15 cellular contexts compared by ENCODE assay signal in genomic region chr6:106820412-106820852, GRCh38.
DNase-seq lines count a peak whose midpoint lies in the region; ATAC-seq, FAIRE-seq and TF ChIP-seq lines count a peak whose summit lies in the region.
"Had no signal": no experiment of that assay in that cellular context is flagged by ENCODE, and none has a peak within 500 bp of the region (broad histone marks: within the 10 kb centered on the region; RNA-seq: fewer than 3 reads in every experiment).

No MANE protein-coding gene starts in this region.

- H3K4me1 Mint-ChIP-seq in type B pancreatic cell (ENCODE audit: unreplicated experiment), result peaks cover 18% of the 10 kb centered on the region
- no peaks in the 10 kb centered on the region for H3K4me1 Mint-ChIP-seq in stimulated activated effector memory CD8-positive, alpha-beta T cell treated with anti-CD3 and anti-CD28 coated beads, Interleukin-12 subunit alpha, Interleukin-12 subunit beta, amount 100 ng/mL, for 72 hours

- no peak overlapping the region for H2AFZ ChIP-seq in Karpas-422 (ENCODE audit: low read length)

- H3K36me3 Mint-ChIP-seq in type B pancreatic cell, result no peaks in the 10 kb centered on the region
- no peaks in the 10 kb centered on the region for H3K36me3 Mint-ChIP-seq in stimulated activated effector memory CD8-positive, alpha-beta T cell treated with anti-CD3 and anti-CD28 coated beads, Interleukin-12 subunit alpha, Interleukin-12 subunit beta, amount 100 ng/mL, for 72 hours

- TF ChIP-seq CTCF in type B pancreatic cell (conservative IDR thresholded peaks at IDR 0.05), result no peak

- no peaks in the 10 kb centered on the region for H3K9me3 ChIP-seq in SJSA1 (replicated peaks)
- H3K9me3 ChIP-seq in Karpas-422 (ENCODE audit: low read length), result no peaks in the 10 kb centered on the region

- no peaks in the 10 kb centered on the region for H3K9me3 Mint-ChIP-seq in type B pancreatic cell
- no peaks in the 10 kb centered on the region for H3K9me3 Mint-ChIP-seq in stimulated activated effector memory CD8-positive, alpha-beta T cell treated with anti-CD3 and anti-CD28 coated beads, Interleukin-12 subunit alpha, Interleukin-12 subunit beta, amount 100 ng/mL, for 72 hours
- H3K9me3 Mint-ChIP-seq: effector memory CD8-positive, alpha-beta T cell had no signal

- H3K4me2 ChIP-seq in Karpas-422 (ENCODE audit: low read depth, low read length, poor library complexity, severe bottlenecking), result no peak overlapping the region

- DNase-seq in H54 (ENCODE audit: insufficient read length, low spot score) (peak; percentile 12), SJSA1 (ENCODE audit: low read depth in 1 of 2, low spot score in 2 of 2) (peak; percentile 87 to 90), glomerular visceral epithelial cell (ENCODE audit: extremely low spot score) (peak; percentile 99), type B pancreatic cell (ENCODE audit: extremely low spot score, unreplicated experiment) (no peak), DMS153 treated with DMSO at 0.1 percent for 48 hours (lab: John Stamatoyannopoulos, UW; ENCODE audit: unreplicated experiment) (no peak), Karpas-422 (no peak)
- DNase-seq in stimulated activated effector memory CD8-positive, alpha-beta T cell treated with anti-CD3 and anti-CD28 coated beads, Interleukin-12 subunit alpha, Interleukin-12 subunit beta, amount 100 ng/mL, for 72 hours (ENCODE audit: low spot score in 2 of 2), result no peak
- DNase-seq: activated CD4-positive, alpha-beta T cell treated with anti-CD3 and anti-CD28 coated beads, Interleukin-2, amount 50 U/mL, for 48 hours; activated effector memory CD4-positive, alpha-beta T cell treated with Interleukin-2 at 50 U/mL for 16 hours; COR-L47; effector memory CD8-positive, alpha-beta T cell; left ventricle myocardium superior; NCI-H1694; NCI-H510A treated with DMSO at 0.1 percent for 48 hours had no signal

- H3K9ac ChIP-seq in Karpas-422 (ENCODE audit: low read length), result no peak overlapping the region

- no peaks in the 10 kb centered on the region for H3K9me2 ChIP-seq in Karpas-422 (replicated peaks; ENCODE audit: insufficient read depth, low read length)

- no peak for ATAC-seq in stimulated activated effector memory CD8-positive, alpha-beta T cell treated with anti-CD3 and anti-CD28 coated beads, Interleukin-12 subunit alpha, Interleukin-12 subunit beta, amount 100 ng/mL, for 72 hours
- ATAC-seq: effector memory CD8-positive, alpha-beta T cell; left ventricle myocardium superior had no signal

- H3K27me3 ChIP-seq in SJSA1 (replicated peaks) (no peaks in the 10 kb centered on the region), Karpas-422 (ENCODE audit: low read length) (no peaks in the 10 kb centered on the region)

- H3K27ac ChIP-seq in SJSA1 (peak overlapping the region; percentile 84), Karpas-422 (ENCODE audit: low read length) (no peak overlapping the region)

- no peaks in the 10 kb centered on the region for H3K27me3 Mint-ChIP-seq in type B pancreatic cell

- H4K20me1 ChIP-seq in Karpas-422 (ENCODE audit: insufficient read depth, low read depth, low read length), result no peaks in the 10 kb centered on the region

- H3K36me3 ChIP-seq in SJSA1 (no peaks in the 10 kb centered on the region), Karpas-422 (ENCODE audit: insufficient read depth, low read length) (no peaks in the 10 kb centered on the region)

- peaks cover 26% of the 10 kb centered on the region for H3K4me1 ChIP-seq in SJSA1 (replicated peaks)
- no peaks in the 10 kb centered on the region for H3K4me1 ChIP-seq in Karpas-422 (ENCODE audit: low read length)

- H3K79me2 ChIP-seq in Karpas-422 (ENCODE audit: low read length), result no peaks in the 10 kb centered on the region

- H3K4me3 ChIP-seq in SJSA1 (no peak overlapping the region), Karpas-422 (ENCODE audit: low read length) (no peak overlapping the region)

- no peak for TF ChIP-seq POLR2A in H54 (IDR thresholded peaks at IDR 0.05; ENCODE audit: low read depth, low read length)

- peak overlapping the region; percentile 62 for H3K27ac Mint-ChIP-seq in type B pancreatic cell
- H3K27ac Mint-ChIP-seq in stimulated activated effector memory CD8-positive, alpha-beta T cell treated with anti-CD3 and anti-CD28 coated beads, Interleukin-12 subunit alpha, Interleukin-12 subunit beta, amount 100 ng/mL, for 72 hours, result no peak overlapping the region
- H3K27ac Mint-ChIP-seq: effector memory CD8-positive, alpha-beta T cell had no signal

- no peak for FAIRE-seq in H54 (lab: Jason Lieb, UNC)
- FAIRE-seq: bronchial epithelial cell had no signal

- H3K4me3 Mint-ChIP-seq in type B pancreatic cell, result peak overlapping the region; percentile 43
- no peak overlapping the region for H3K4me3 Mint-ChIP-seq in stimulated activated effector memory CD8-positive, alpha-beta T cell treated with anti-CD3 and anti-CD28 coated beads, Interleukin-12 subunit alpha, Interleukin-12 subunit beta, amount 100 ng/mL, for 72 hours
- H3K4me3 Mint-ChIP-seq: effector memory CD8-positive, alpha-beta T cell had no signal

Comparison
In these comparisons a context has a peak if more than half of its experiments do, and no peak if none do; other contexts are left out.
1. DNase-seq: peak in H54 (single experiment), SJSA1 (2 of 2) and glomerular visceral epithelial cell (single experiment); none in type B pancreatic cell (single experiment), DMS153 treated with DMSO at 0.1 percent for 48 hours (single experiment), stimulated activated effector memory CD8-positive, alpha-beta T cell treated with anti-CD3 and anti-CD28 coated beads, Interleukin-12 subunit alpha, Interleukin-12 subunit beta, amount 100 ng/mL, for 72 hours (0 of 2) and Karpas-422 (single experiment).